32 cellular contexts compared by ENCODE assay signal in genomic region chr2:133607679-133608078, GRCh38. TPM values are rescaled to one million over a fixed set of nuclear protein-coding genes. Genes with fewer than 3 reads are reported as not detected.
DNase-seq lines count a peak whose midpoint lies in the region; ATAC-seq, FAIRE-seq and TF ChIP-seq lines count a peak whose summit lies in the region.
"Had no signal": no experiment of that assay in that cellular context is flagged by ENCODE, and none has a peak within 500 bp of the region (broad histone marks: within the 10 kb centered on the region; RNA-seq: fewer than 3 reads in every experiment).

No MANE protein-coding gene starts in this region.

- no peaks in the 10 kb centered on the region for H3K36me3 Mint-ChIP-seq in MCF 10A (ENCODE audit: insufficient read depth, unreplicated experiment)
- H3K36me3 Mint-ChIP-seq: WTC11 had no signal

- H3K27ac ChIP-seq in mammary epithelial cell (ENCODE audit: insufficient read depth, low read depth, low read length) (no peak overlapping the region), keratinocyte (ENCODE audit: control insufficient read depth, insufficient read depth, low read length) (peak overlapping the region; percentile 29)
- H3K27ac ChIP-seq: 22Rv1, adrenal gland, BLaER1, esophagus muscularis mucosa, SK-N-MC, spleen, upper lobe of left lung had no signal

- 100% methylated on average over 1 of the region's 1 CpG for WGBS in mammary epithelial cell (ENCODE audit: low coverage, missing lambda C conversion rate)

- no peak overlapping the region for H3K4me3 Mint-ChIP-seq in MCF 10A (ENCODE audit: unreplicated experiment)
- H3K4me3 Mint-ChIP-seq: stimulated activated naive CD8-positive, alpha-beta T cell treated with anti-CD3 and anti-CD28 coated beads, Interleukin-15, amount 100 ng/mL, for 72 hours; T-helper 2 cell treated with Interferon-gamma antibody and Interleukin-4, amounts not matched to agents 5 μg/mL and 100 μg/mL, for 36 hours; WTC11 had no signal

- intact Hi-C loops in mammary epithelial cell (cut with micrococcal nuclease) (loop anchor here (1.0 kb wide), 1 partner anchor 28 kb away; no protein-coding TSS in a partner anchor), MCF 10A (cut with micrococcal nuclease) (no loop called here)

- H3K27me3 Mint-ChIP-seq in MCF 10A (ENCODE audit: insufficient read depth, unreplicated experiment): no peaks in the 10 kb centered on the region

- H3K27me3 ChIP-seq in mammary epithelial cell (ENCODE audit: insufficient read depth, low read length) (no peaks in the 10 kb centered on the region), keratinocyte (ENCODE audit: control insufficient read depth, extremely low read depth, insufficient read depth, low read length) (no peaks in the 10 kb centered on the region)
- H3K27me3 ChIP-seq: adrenal gland, BLaER1, esophagus muscularis mucosa, spleen, upper lobe of left lung had no signal

- peaks cover 6% of the 10 kb centered on the region for H3K9me3 Mint-ChIP-seq in MCF 10A (ENCODE audit: unreplicated experiment)
- H3K9me3 Mint-ChIP-seq: stimulated activated naive CD8-positive, alpha-beta T cell treated with anti-CD3 and anti-CD28 coated beads, Interleukin-15, amount 100 ng/mL, for 72 hours; T-helper 2 cell treated with Interferon-gamma antibody and Interleukin-4, amounts not matched to agents 5 μg/mL and 100 μg/mL, for 36 hours; WTC11 had no signal

- no peaks in the 10 kb centered on the region for H3K36me3 ChIP-seq in mammary epithelial cell (ENCODE audit: insufficient read depth, low read length)
- no peaks in the 10 kb centered on the region for H3K36me3 ChIP-seq in keratinocyte (ENCODE audit: control insufficient read depth in 2 of 2, extremely low read depth in 1 of 2, insufficient read depth in 2 of 2, low read length in 2 of 2)
- H3K36me3 ChIP-seq: adrenal gland, BLaER1, esophagus muscularis mucosa, spleen, upper lobe of left lung had no signal

- H3K4me3 ChIP-seq in mammary epithelial cell (replicated peaks in 1 of 3; ENCODE audit: insufficient read depth in 1 of 3, low read depth in 2 of 3, low read length in 3 of 3) (no peak overlapping the region), astrocyte of the spinal cord (ENCODE audit: low read depth, low read length) (no peak overlapping the region), keratinocyte (ENCODE audit: control insufficient read depth in 2 of 3, extremely low read depth in 1 of 3, insufficient read depth in 2 of 3, low read depth in 1 of 3, low read length in 3 of 3) (no peak overlapping the region)
- H3K4me3 ChIP-seq: adrenal gland, BLaER1, esophagus muscularis mucosa, SK-N-MC, spleen, upper lobe of left lung had no signal

- BruUV-seq in mammary epithelial cell (replicated peaks; lab: Mats Ljungman, UMichigan) (no TSS peak), MCF 10A (replicated peaks; lab: Mats Ljungman, UMichigan) (no TSS peak)

- CTCF ChIA-PET in mammary epithelial cell (lab: Charles Lee; ENCODE audit: low non-redundant PET) (no interaction called here), MCF 10A (lab: Yijun Ruan, JAX) (no interaction called here)

- no peak overlapping the region for H3K27ac Mint-ChIP-seq in MCF 10A (ENCODE audit: low read depth, unreplicated experiment)
- H3K27ac Mint-ChIP-seq: stimulated activated naive CD8-positive, alpha-beta T cell treated with anti-CD3 and anti-CD28 coated beads, Interleukin-15, amount 100 ng/mL, for 72 hours; T-helper 2 cell treated with Interferon-gamma antibody and Interleukin-4, amounts not matched to agents 5 μg/mL and 100 μg/mL, for 36 hours; WTC11 had no signal

- POLR2A ChIA-PET in MCF 10A (lab: Yijun Ruan, JAX): no interaction called here

- H3K9ac ChIP-seq in mammary epithelial cell (ENCODE audit: insufficient read depth, low read length): no peak overlapping the region
- H3K9ac ChIP-seq in keratinocyte (ENCODE audit: control insufficient read depth, extremely low read depth, insufficient read depth, low read length): no peak overlapping the region
- H3K9ac ChIP-seq: BLaER1 had no signal

- DNase-seq in mammary epithelial cell (peak; percentile 84), MCF 10A (ENCODE audit: unreplicated experiment) (no peak), astrocyte of the spinal cord (ENCODE audit: low read depth, low spot score) (peak; percentile 50), keratinocyte (ENCODE audit: low read depth, low spot score) (peak; percentile 9), NCI-H128 (lab: John Stamatoyannopoulos, UW; ENCODE audit: unreplicated experiment) (no peak), GM13976 (ENCODE audit: low spot score) (no peak), GM19239 (ENCODE audit: insufficient read length, low spot score) (no peak)
- DNase-seq: activated CD4-positive, alpha-beta T cell treated with anti-CD3 and anti-CD28 coated beads, Interleukin-2, amount 50 U/mL, for 4 hours; activated effector memory CD4-positive, alpha-beta T cell treated with anti-CD3 and anti-CD28 coated beads, Interleukin-2, amount 50 U/mL, for 16 hours; adrenal gland; Calu3; central memory CD4-positive, alpha-beta T cell; GDM1; head of caudate nucleus; Karpas-422; left ventricle myocardium superior; NCI-H1092 treated with DMSO at 0.1 percent for 48 hours; NCI-H2107; NCI-H510A treated with DMSO at 0.1 percent for 48 hours; spleen; stimulated activated CD4-positive, alpha-beta T cell treated with anti-CD3 and anti-CD28 coated beads, Interleukin-4, amount 100 ng/mL, for 24 hours; stimulated activated naive CD8-positive, alpha-beta T cell treated with anti-CD3 and anti-CD28 coated beads, Interleukin-15, amount 100 ng/mL, for 72 hours; upper lobe of left lung had no signal

- H3K9me3 ChIP-seq in mammary epithelial cell (replicated peaks; ENCODE audit: insufficient read depth, low read length) (no peaks in the 10 kb centered on the region), keratinocyte (ENCODE audit: control insufficient read depth, low read depth, low read length) (no peaks in the 10 kb centered on the region)
- H3K9me3 ChIP-seq: adrenal gland, BLaER1, esophagus muscularis mucosa, spleen, upper lobe of left lung had no signal

- peaks cover 1% of the 10 kb centered on the region for H3K79me2 ChIP-seq in mammary epithelial cell (ENCODE audit: insufficient read depth, low read length)
- peaks cover 5% of the 10 kb centered on the region for H3K79me2 ChIP-seq in keratinocyte (ENCODE audit: control insufficient read depth, insufficient read depth, low read length)

- H3K4me1 ChIP-seq in mammary epithelial cell (ENCODE audit: insufficient read depth, low read length) (no peaks in the 10 kb centered on the region), keratinocyte (ENCODE audit: control insufficient read depth, extremely low read depth, insufficient read depth, low read length) (peaks cover 24% of the 10 kb centered on the region)
- H3K4me1 ChIP-seq: adrenal gland, BLaER1, spleen, upper lobe of left lung had no signal

- H3K4me1 Mint-ChIP-seq in MCF 10A (ENCODE audit: insufficient read depth, unreplicated experiment): no peaks in the 10 kb centered on the region
- H3K4me1 Mint-ChIP-seq: stimulated activated naive CD8-positive, alpha-beta T cell treated with anti-CD3 and anti-CD28 coated beads, Interleukin-15, amount 100 ng/mL, for 72 hours had no signal

- dilution Hi-C loops in mammary epithelial cell (cut with HindIII; ENCODE audit: low sequenced_read_pairs): no loop called here
- dilution Hi-C loops in keratinocyte (cut with MboI; ENCODE audit: extremely low pct_ligation_motif_present, low sequenced_read_pairs): no loop called here

- no peak for TF ChIP-seq CTCF in mammary epithelial cell (conservative IDR thresholded peaks at IDR 0.05 in 1 of 2, IDR thresholded peaks at IDR 0.05 in 1 of 2; ENCODE audit: extremely low read depth in 1 of 2, insufficient read depth in 1 of 2, low read depth in 1 of 2, low read length in 2 of 2)
- TF ChIP-seq CTCF in MCF 10A (IDR thresholded peaks at IDR 0.05; ENCODE audit: unreplicated experiment): no peak
- no peak for TF ChIP-seq CTCF in astrocyte of the spinal cord (IDR thresholded peaks at IDR 0.05; ENCODE audit: low read depth, low read length)
- TF ChIP-seq CTCF in keratinocyte (optimal IDR thresholded peaks at IDR 0.05 in 1 of 3, IDR thresholded peaks at IDR 0.05 in 1 of 3, conservative IDR thresholded peaks at IDR 0.05 in 1 of 3; ENCODE audit: extremely low read depth in 1 of 3, insufficient read depth in 2 of 3, low read length in 3 of 3): no peak
- TF ChIP-seq CTCF in GM13976 (IDR thresholded peaks at IDR 0.05; ENCODE audit: borderline replicate concordance, control extremely low read depth, extremely low read depth, insufficient read depth, missing control alignments): no peak

- no peak for ATAC-seq in HG02938 (IDR thresholded peaks at IDR 0.05; ENCODE audit: unreplicated experiment)
- ATAC-seq: stimulated activated naive CD8-positive, alpha-beta T cell treated with anti-CD3 and anti-CD28 coated beads, Interleukin-15, amount 100 ng/mL, for 72 hours; WTC11 had no signal

- FAIRE-seq in keratinocyte (lab: Jason Lieb, UNC): no peak
- FAIRE-seq in GM19239 (lab: Jason Lieb, UNC): no peak
- FAIRE-seq: H1, HTR-8/SVneo had no signal

- H3K4me2 ChIP-seq in mammary epithelial cell (ENCODE audit: insufficient read depth, low read depth, low read length) (no peak overlapping the region), keratinocyte (ENCODE audit: control insufficient read depth, extremely low read depth, insufficient read depth, low read depth, low read length) (no peak overlapping the region)
- H3K4me2 ChIP-seq: BLaER1 had no signal

- no peaks in the 10 kb centered on the region for H4K20me1 ChIP-seq in mammary epithelial cell (ENCODE audit: insufficient read depth, low read length)
- H4K20me1 ChIP-seq in keratinocyte (ENCODE audit: control insufficient read depth, extremely low read depth, insufficient read depth, low read length): no peaks in the 10 kb centered on the region
- H4K20me1 ChIP-seq: BLaER1 had no signal

- in situ Hi-C loops in mammary epithelial cell (cut with MboI; ENCODE audit: low sequenced_read_pairs in 2 of 2) (no loop called here), astrocyte of the spinal cord (cut with HindIII; ENCODE audit: low sequenced_read_pairs) (no loop called here), GM13976 (cut with MboI; ENCODE audit: low sequenced_read_pairs, unreplicated experiment) (no loop called here)

- no peak overlapping the region for H2AFZ ChIP-seq in mammary epithelial cell (ENCODE audit: low read depth, low read length)
- no peak overlapping the region for H2AFZ ChIP-seq in keratinocyte (ENCODE audit: control insufficient read depth, low read length)

- H3K9me1 ChIP-seq in keratinocyte (ENCODE audit: control insufficient read depth, extremely low read depth, insufficient read depth, low read length): no peaks in the 10 kb centered on the region

RNA-seq across cellular contexts. Expression of gene NCKAP5, which starts 39.4 kb away (rescaled TPM):
- total RNA-seq in mammary epithelial cell (10 to 100 TPM in 1 of 2 donors, 1 to 10 TPM in 1; 9.3 to 10.5 TPM), MCF 10A (2022) (not detected in 2 replicates)
- polyA plus RNA-seq in mammary epithelial cell (1.1 TPM), keratinocyte (3.0 to 3.6 TPM (median 3.1 TPM) in 3 replicates)
- polyA minus RNA-seq in mammary epithelial cell (3.8 TPM), keratinocyte (2.2 to 13.1 TPM (median 5.4 TPM) in 3 replicates)
- 11.4 TPM for polyA plus RNA-seq in keratinocyte (2011; ENCODE audit: low read depth)
- polyA plus RNA-seq in keratinocyte (2011; cell fraction: cytosol; rRNA removed): 1.7 and 2.7 TPM in 2 replicates
- 5.8 and 6.9 TPM in 2 replicates for polyA plus RNA-seq in keratinocyte (2011; cell fraction: nucleus; rRNA removed)
- 2.2 and 2.7 TPM in 2 replicates for polyA plus RNA-seq in keratinocyte (2012; ENCODE audit: low replicate concordance)
- 2.3 TPM for polyA minus RNA-seq in keratinocyte (2011; cell fraction: cytosol; rRNA and poly(A)+ RNA removed)
- polyA minus RNA-seq in keratinocyte (2011; cell fraction: nucleus; rRNA and poly(A)+ RNA removed): 11.5 and 25.8 TPM in 2 replicates

Comparison
In these comparisons a context has a peak if more than half of its experiments do, and no peak if none do; other contexts are left out.
1. DNase-seq: peak in mammary epithelial cell (single experiment), astrocyte of the spinal cord (single experiment) and keratinocyte (single experiment); none in MCF 10A (single experiment), NCI-H128 (single experiment), GM13976 (single experiment) and GM19239 (single experiment).